9 cellular contexts compared by ENCODE assay signal in the genomic region with DNA sequence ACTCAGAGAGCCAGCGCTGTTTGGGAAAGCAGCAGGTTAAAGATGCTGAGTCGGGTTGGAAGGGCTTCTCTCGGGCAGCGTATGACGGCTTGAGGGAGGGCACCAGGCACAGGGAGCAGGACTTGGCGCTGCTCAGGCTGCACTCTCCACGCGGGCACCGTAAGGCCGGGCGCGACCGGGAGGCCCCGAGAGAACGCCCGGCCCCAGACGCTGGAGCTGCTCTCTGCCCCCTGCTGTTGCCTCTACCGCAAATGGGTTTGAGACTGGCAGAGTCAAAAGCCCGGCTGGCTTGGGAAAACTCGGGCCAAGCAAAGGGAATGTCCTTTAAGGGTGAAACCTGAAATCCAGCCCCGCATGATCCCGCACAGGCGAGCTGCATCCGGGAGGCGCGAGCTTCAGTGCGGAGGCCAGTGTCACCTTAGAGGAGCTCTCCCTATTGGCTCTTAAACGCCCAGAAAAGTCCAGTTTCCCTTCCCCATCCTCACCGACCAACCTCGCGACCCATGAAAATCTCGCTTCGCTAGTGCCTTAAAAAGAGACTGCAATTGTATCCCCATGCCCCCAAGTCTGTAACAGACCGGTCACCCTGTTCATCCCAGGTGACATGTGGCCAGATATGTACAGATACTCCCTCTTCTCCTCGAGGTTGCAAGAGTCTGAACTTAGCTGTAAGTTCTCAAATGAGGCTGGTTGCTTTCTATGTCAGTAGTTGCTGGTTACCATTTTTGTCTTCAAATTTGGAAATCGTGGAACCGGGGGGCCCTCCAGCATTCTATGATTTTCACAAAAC. TPM values are rescaled to one million over a fixed set of nuclear protein-coding genes. Genes with fewer than 3 reads are reported as not detected.
DNase-seq lines count a peak whose midpoint lies in the region; ATAC-seq, FAIRE-seq and TF ChIP-seq lines count a peak whose summit lies in the region.
"Had no signal": no experiment of that assay in that cellular context is flagged by ENCODE, and none has a peak within 500 bp of the region (broad histone marks: within the 10 kb centered on the region; RNA-seq: fewer than 3 reads in every experiment).

No MANE protein-coding gene starts in this region.

- no CpG with 5 or more reads among the region's 37 CpGs for WGBS in mesendoderm (ENCODE audit: extremely low coverage, insufficient coverage, low lambda C conversion rate)

- H3K23ac ChIP-seq in mesendoderm (ENCODE audit: low read length) = no peak overlapping the region

- no peak overlapping the region for H3K27ac Mint-ChIP-seq in activated T-helper 1 cell treated with anti-CD3 and anti-CD28 coated beads, Interleukin-12 subunit alpha, Interleukin-12 subunit beta, Interleukin-2, Interleukin-4 antibody, amounts not matched to agents 30 ng/mL and 10 ng/mL and 1 ng/mL, durations not matched to agents 14 hours and 24 hours and 36 hours
- H3K27ac Mint-ChIP-seq: dendritic cell treated with granulocyte-macrophage colony-stimulating factor and Interleukin-4, amounts not matched to agents 40 ng/mL and 50 ng/mL, for 4 days had no signal

- TF ChIP-seq CTCF in MM.1S (IDR thresholded peaks at IDR 0.05; ENCODE audit: low read length) = no peak

- no peaks in the 10 kb centered on the region for H3K9me3 Mint-ChIP-seq in activated T-helper 1 cell treated with anti-CD3 and anti-CD28 coated beads, Interleukin-12 subunit alpha, Interleukin-12 subunit beta, Interleukin-2, Interleukin-4 antibody, amounts not matched to agents 30 ng/mL and 10 ng/mL and 1 ng/mL, durations not matched to agents 14 hours and 24 hours and 36 hours
- H3K9me3 Mint-ChIP-seq: dendritic cell treated with granulocyte-macrophage colony-stimulating factor and Interleukin-4, amounts not matched to agents 40 ng/mL and 50 ng/mL, for 4 days had no signal

- H3K4me1 ChIP-seq in MM.1S (ENCODE audit: low read length) (no peaks in the 10 kb centered on the region), mesendoderm (ENCODE audit: control insufficient read depth, low read depth, low read length) (peaks cover 2% of the 10 kb centered on the region)

- peaks cover 7% of the 10 kb centered on the region for H3K36me3 Mint-ChIP-seq in activated T-helper 1 cell treated with anti-CD3 and anti-CD28 coated beads, Interleukin-12 subunit alpha, Interleukin-12 subunit beta, Interleukin-2, Interleukin-4 antibody, amounts not matched to agents 30 ng/mL and 10 ng/mL and 1 ng/mL, durations not matched to agents 14 hours and 24 hours and 36 hours (ENCODE audit: low read depth)

- no peak overlapping the region for H2AK5ac ChIP-seq in mesendoderm (ENCODE audit: low read length)

- peak overlapping the region; percentile 78; the same call in 1 of the 2 replicates for H2AFZ ChIP-seq in MM.1S (ENCODE audit: low read length)

- no peak overlapping the region for H4K8ac ChIP-seq in mesendoderm (ENCODE audit: low read depth, low read length)

- H3K4ac ChIP-seq in mesendoderm (ENCODE audit: low read depth, low read length) = no peak overlapping the region

- no peak overlapping the region for H3K4me3 Mint-ChIP-seq in activated T-helper 1 cell treated with anti-CD3 and anti-CD28 coated beads, Interleukin-12 subunit alpha, Interleukin-12 subunit beta, Interleukin-2, Interleukin-4 antibody, amounts not matched to agents 30 ng/mL and 10 ng/mL and 1 ng/mL, durations not matched to agents 14 hours and 24 hours and 36 hours

- H4K5ac ChIP-seq in mesendoderm (ENCODE audit: low read length) = no peak overlapping the region

- H3K27ac ChIP-seq in MM.1S (ENCODE audit: low read length) = no peak overlapping the region
- no peak overlapping the region for H3K27ac ChIP-seq in mesendoderm (ENCODE audit: low read depth, low read length)

- no peaks in the 10 kb centered on the region for H4K20me1 ChIP-seq in MM.1S (ENCODE audit: insufficient read depth, low read length)

- no peak overlapping the region for H2BK5ac ChIP-seq in mesendoderm (ENCODE audit: low read length)

- no peak overlapping the region for H3K18ac ChIP-seq in mesendoderm (ENCODE audit: low read length)

- H3K36me3 ChIP-seq in MM.1S (replicated peaks; ENCODE audit: insufficient read depth, low read length) (no peaks in the 10 kb centered on the region), mesendoderm (ENCODE audit: control insufficient read depth, insufficient read depth, low read length) (no peaks in the 10 kb centered on the region)

- no peak overlapping the region for H2BK120ac ChIP-seq in mesendoderm (ENCODE audit: low read depth, low read length)

- ATAC-seq in GM18498 (IDR thresholded peaks at IDR 0.05; ENCODE audit: unreplicated experiment) = no peak

- H3F3A ChIP-seq in MM.1S (ENCODE audit: insufficient read depth, low read length) = no peaks in the 10 kb centered on the region

- H3K4me3 ChIP-seq in MM.1S (ENCODE audit: low read length) (peak overlapping the region; percentile 50; the same call in 1 of the 2 replicates), mesendoderm (ENCODE audit: low read length) (no peak overlapping the region)

- H3K9me2 ChIP-seq in MM.1S (replicated peaks; ENCODE audit: insufficient read depth, low read length) = no peaks in the 10 kb centered on the region

- H3K27me3 ChIP-seq in MM.1S (replicated peaks; ENCODE audit: insufficient read depth, low read length) = peaks cover 31% of the 10 kb centered on the region
- peaks cover 83% of the 10 kb centered on the region for H3K27me3 ChIP-seq in mesendoderm (ENCODE audit: insufficient read depth, low read length, poor library complexity)

- H3K79me1 ChIP-seq in mesendoderm (ENCODE audit: low read length) = no peaks in the 10 kb centered on the region

- intact Hi-C loops in activated T-helper 1 cell treated with anti-CD3 and anti-CD28 coated beads, Interleukin-12 subunit alpha, Interleukin-12 subunit beta, Interleukin-2, Interleukin-4 antibody, amounts not matched to agents 30 ng/mL and 10 ng/mL and 1 ng/mL, durations not matched to agents 14 hours and 24 hours and 36 hours (cut with micrococcal nuclease) = no loop called here

- H3K79me2 ChIP-seq in MM.1S (ENCODE audit: low read length) = no peaks in the 10 kb centered on the region
- H3K79me2 ChIP-seq in mesendoderm (ENCODE audit: control insufficient read depth, insufficient read depth, low read length) = no peaks in the 10 kb centered on the region

- peak overlapping the region; percentile 70 for H3K4me2 ChIP-seq in MM.1S (ENCODE audit: low read depth, low read length)
- H3K4me2 ChIP-seq in mesendoderm (ENCODE audit: low read length) = peak overlapping the region; percentile 41

- H2BK15ac ChIP-seq in mesendoderm (replicated peaks; ENCODE audit: low read depth) = no peak overlapping the region

- no peak for FAIRE-seq in GM19239 (lab: Jason Lieb, UNC)

- DNase-seq in Ammon's horn (ENCODE audit: low spot score) (peak; percentile 52), MM.1S (no peak), dermis blood vessel endothelial cell (peak; percentile 53), mesendoderm (peak; percentile 52), GM19239 (ENCODE audit: insufficient read length, low spot score) (no peak)
- no peak for DNase-seq in activated T-helper 1 cell treated with anti-CD3 and anti-CD28 coated beads, Interleukin-12 subunit alpha, Interleukin-12 subunit beta, Interleukin-2, Interleukin-4 antibody, amounts not matched to agents 30 ng/mL and 10 ng/mL and 1 ng/mL, durations not matched to agents 14 hours and 24 hours and 36 hours (ENCODE audit: low spot score)
- DNase-seq in activated CD4-positive, CD25-positive, alpha-beta regulatory T cell treated with anti-CD3 and anti-CD28 coated beads, Interleukin-2, amount 50 U/mL, for 72 hours = no peak

- H3K27me3 Mint-ChIP-seq in activated T-helper 1 cell treated with anti-CD3 and anti-CD28 coated beads, Interleukin-12 subunit alpha, Interleukin-12 subunit beta, Interleukin-2, Interleukin-4 antibody, amounts not matched to agents 30 ng/mL and 10 ng/mL and 1 ng/mL, durations not matched to agents 14 hours and 24 hours and 36 hours (ENCODE audit: insufficient read depth) = peaks cover 86% of the 10 kb centered on the region

- H3K9me3 ChIP-seq in MM.1S (replicated peaks; ENCODE audit: insufficient read depth, low read length) = no peaks in the 10 kb centered on the region

- H3K9ac ChIP-seq in MM.1S (ENCODE audit: low read length) (no peak overlapping the region), mesendoderm (ENCODE audit: low read length) (peak overlapping the region; percentile 5)

- H3K56ac ChIP-seq in mesendoderm (ENCODE audit: low read length) = peak overlapping the region; percentile 22

- H3K4me1 Mint-ChIP-seq in activated T-helper 1 cell treated with anti-CD3 and anti-CD28 coated beads, Interleukin-12 subunit alpha, Interleukin-12 subunit beta, Interleukin-2, Interleukin-4 antibody, amounts not matched to agents 30 ng/mL and 10 ng/mL and 1 ng/mL, durations not matched to agents 14 hours and 24 hours and 36 hours (ENCODE audit: low read depth) = peaks cover 5% of the 10 kb centered on the region

RNA-seq across cellular contexts. Expression of gene PRRX1, which starts 1.1 kb away (rescaled TPM):
- total RNA-seq in dermis blood vessel endothelial cell = 0.17 and 0.37 TPM in 2 replicates
- 0.08 TPM for polyA plus RNA-seq in mesendoderm (2013, experiment 1 of 2)
- polyA plus RNA-seq in mesendoderm (2013, experiment 2 of 2) = 0.14 TPM
- not detected in 2 replicates for total RNA-seq in activated T-helper 1 cell treated with anti-CD3 and anti-CD28 coated beads, Interleukin-12 subunit alpha, Interleukin-12 subunit beta, Interleukin-2, Interleukin-4 antibody, amounts not matched to agents 30 ng/mL and 10 ng/mL and 1 ng/mL, durations not matched to agents 14 hours and 24 hours and 36 hours

Comparison
In these comparisons a context has a peak if more than half of its experiments do, and no peak if none do; other contexts are left out.
1. DNase-seq: peak in Ammon's horn (single experiment), dermis blood vessel endothelial cell (single experiment) and mesendoderm (single experiment); none in MM.1S (single experiment), activated T-helper 1 cell treated with anti-CD3 and anti-CD28 coated beads, Interleukin-12 subunit alpha, Interleukin-12 subunit beta, Interleukin-2, Interleukin-4 antibody, amounts not matched to agents 30 ng/mL and 10 ng/mL and 1 ng/mL, durations not matched to agents 14 hours and 24 hours and 36 hours (single experiment), GM19239 (single experiment) and activated CD4-positive, CD25-positive, alpha-beta regulatory T cell treated with anti-CD3 and anti-CD28 coated beads, Interleukin-2, amount 50 U/mL, for 72 hours (single experiment).